In genomic region chr17:45143767-45144198, GRCh38 we compare ENCODE assay signal across 8 cellular contexts. TPM values are rescaled to one million over a fixed set of nuclear protein-coding genes. Genes with fewer than 3 reads are reported as not detected.
DNase-seq lines count a peak whose midpoint lies in the region; ATAC-seq and TF ChIP-seq lines count a peak whose summit lies in the region.

No MANE protein-coding gene starts in this region.

- intact Hi-C loops in right lobe of liver (cut with DNase I) = no loop called here

- H3K36me3 ChIP-seq in duodenal mucosa (ENCODE audit: control insufficient read depth in 1 of 2, insufficient read depth in 2 of 2, low read length in 2 of 2) (peaks cover 0 to 4% of the 10 kb centered on the region in 2 donors), right lobe of liver (peaks cover 0 to 8% (median 0%) of the 10 kb centered on the region in 4 donors)

- CTCF ChIA-PET in AG04450 (lab: Charles Lee) = interaction anchor here (0.9 to 1.7 kb wide), 3 partner anchors 9 to 54 kb away, joined by 3 to 35 read pairs (median 12); partner anchors contain the start of gene ACBD4

- no peaks in the 10 kb centered on the region for H3K9me3 Mint-ChIP-seq in stimulated activated naive CD8-positive, alpha-beta T cell treated with anti-CD3 and anti-CD28 coated beads, Interleukin-15, amount 100 ng/mL, for 72 hours

- H3K27ac Mint-ChIP-seq in stimulated activated naive CD8-positive, alpha-beta T cell treated with anti-CD3 and anti-CD28 coated beads, Interleukin-15, amount 100 ng/mL, for 72 hours = peak overlapping the region; percentile 91 to 92

- POLR2A ChIA-PET in AG04450 (lab: Yijun Ruan, JAX) = interaction anchor here (1.1 to 1.6 kb wide), 5 partner anchors 8 to 29 kb away, joined by 3 to 10 read pairs (median 4); partner anchors contain the start of genes ACBD4 and HEXIM2

- H3K27ac ChIP-seq in AG04450 (ENCODE audit: low read depth, low read length) (peak overlapping the region; percentile 93), duodenal mucosa (ENCODE audit: low read depth, low read length) (peak overlapping the region; percentile 73), right lobe of liver (peak overlapping the region; percentile 67 to 90 (median 68))

- H3K27me3 Mint-ChIP-seq in stimulated activated naive CD8-positive, alpha-beta T cell treated with anti-CD3 and anti-CD28 coated beads, Interleukin-15, amount 100 ng/mL, for 72 hours = no peaks in the 10 kb centered on the region

- no peaks in the 10 kb centered on the region for H3K27me3 ChIP-seq in AG04450 (ENCODE audit: control insufficient read depth, insufficient read depth, low read length)
- no peaks in the 10 kb centered on the region for H3K27me3 ChIP-seq in duodenal mucosa (ENCODE audit: control insufficient read depth in 1 of 2, insufficient read depth in 2 of 2, low read length in 2 of 2)
- no peaks in the 10 kb centered on the region for H3K27me3 ChIP-seq in right lobe of liver

- H3K4me1 ChIP-seq in duodenal mucosa (ENCODE audit: control insufficient read depth in 1 of 2, insufficient read depth in 2 of 2, low read length in 2 of 2) = peaks cover 25 to 26% of the 10 kb centered on the region in 2 donors
- H3K4me1 ChIP-seq in right lobe of liver = peaks cover 0 to 18% (median 7%) of the 10 kb centered on the region in 4 donors

- H3K4me3 Mint-ChIP-seq in stimulated activated naive CD8-positive, alpha-beta T cell treated with anti-CD3 and anti-CD28 coated beads, Interleukin-15, amount 100 ng/mL, for 72 hours = peak overlapping the region; percentile 83 to 91

- H3K4me3 ChIP-seq in AG04450 (ENCODE audit: low read depth, low read length) = peak overlapping the region; percentile 48
- H3K4me3 ChIP-seq in NB4 (ENCODE audit: low read depth, low read length) = peak overlapping the region; percentile 36
- H3K4me3 ChIP-seq in duodenal mucosa (ENCODE audit: low read depth in 1 of 2, low read length in 2 of 2) = peak overlapping the region; percentile 64 to 66
- peak overlapping the region; percentile 30 to 54 (median 47) for H3K4me3 ChIP-seq in right lobe of liver

- H3K9ac ChIP-seq in duodenal mucosa (ENCODE audit: low read depth in 1 of 2, low read length in 2 of 2) = peak overlapping the region; percentile 57 to 70

- TF ChIP-seq CTCF in AG04450 (IDR thresholded peaks at IDR 0.05; ENCODE audit: low read depth, low read length) = no peak
- TF ChIP-seq CTCF in NB4 (IDR thresholded peaks at IDR 0.05; ENCODE audit: low read depth, low read length) = no peak
- TF ChIP-seq CTCF in right lobe of liver (IDR thresholded peaks at IDR 0.05) = no peak

- ATAC-seq in right lobe of liver (peak; percentile 2 to 18 (median 5)), GM18861 (IDR thresholded peaks at IDR 0.05; ENCODE audit: unreplicated experiment) (no peak), HG03432 (IDR thresholded peaks at IDR 0.05; ENCODE audit: unreplicated experiment) (no peak)
- no peak for ATAC-seq in stimulated activated naive CD8-positive, alpha-beta T cell treated with anti-CD3 and anti-CD28 coated beads, Interleukin-15, amount 100 ng/mL, for 72 hours

- DNase-seq in AG04450 (ENCODE audit: low read depth, low spot score) = no peak
- peak; percentile 91 for DNase-seq in NB4 (ENCODE audit: low read depth)
- peak; percentile 72 to 91 (median 83) for DNase-seq in right lobe of liver
- peak; percentile 36 to 52 for DNase-seq in stimulated activated naive CD8-positive, alpha-beta T cell treated with anti-CD3 and anti-CD28 coated beads, Interleukin-15, amount 100 ng/mL, for 72 hours
- no peak for DNase-seq in NCI-H1417 (lab: John Stamatoyannopoulos, UW)

- H3K9me3 ChIP-seq in AG04450 (ENCODE audit: control insufficient read depth, insufficient read depth, low read length) (no peaks in the 10 kb centered on the region; the same call in 1 of the 2 replicates), duodenal mucosa (ENCODE audit: control insufficient read depth in 1 of 2, low read length in 2 of 2) (no peaks in the 10 kb centered on the region), right lobe of liver (no peaks in the 10 kb centered on the region)

- peak; percentile 11 for TF ChIP-seq POLR2A in NB4 (IDR thresholded peaks at IDR 0.05; ENCODE audit: extremely low read depth, insufficient read length)
- TF ChIP-seq POLR2A in right lobe of liver (IDR thresholded peaks at IDR 0.05) = no peak

- WGBS in right lobe of liver (ENCODE audit: insufficient coverage, low coverage, low lambda C conversion rate, missing lambda C conversion rate) = 6% methylated on average over 13 of the region's 21 CpGs

- H3K4me1 Mint-ChIP-seq in stimulated activated naive CD8-positive, alpha-beta T cell treated with anti-CD3 and anti-CD28 coated beads, Interleukin-15, amount 100 ng/mL, for 72 hours = peaks cover 56% of the 10 kb centered on the region

RNA-seq across cellular contexts. Expression of gene HEXIM1, which starts 4.5 kb away (rescaled TPM):
- polyA plus RNA-seq in AG04450 (2011; rRNA removed) = 12.4 and 13.2 TPM in 2 replicates
- 10.0 and 11.4 TPM in 2 replicates for polyA minus RNA-seq in AG04450 (2011; rRNA and poly(A)+ RNA removed)
- 10 to 100 TPM; 14.0 to 27.1 (median 19.6) TPM for total RNA-seq in right lobe of liver

RNA-seq across cellular contexts. Expression of gene ACBD4, which starts 8.3 kb away (rescaled TPM):
- 4.0 and 4.7 TPM in 2 replicates for polyA plus RNA-seq in AG04450 (2011; rRNA removed)
- polyA minus RNA-seq in AG04450 (2011; rRNA and poly(A)+ RNA removed) = 2.6 TPM in 2 replicates
- total RNA-seq in right lobe of liver = 10 to 100 TPM; 24.0 to 78.9 (median 56.9) TPM

RNA-seq across cellular contexts. Expression of gene PLCD3, which starts 11.5 kb away (rescaled TPM):
- 28.2 and 42.3 TPM in 2 replicates for polyA plus RNA-seq in AG04450 (2011; rRNA removed)
- 64.1 and 86.5 TPM in 2 replicates for polyA minus RNA-seq in AG04450 (2011; rRNA and poly(A)+ RNA removed)
- total RNA-seq in right lobe of liver = 10 to 100 TPM in 1 of 6 experiments, 1 to 10 TPM in 5; 2.0 to 26.4 (median 3.0) TPM

RNA-seq across cellular contexts. Expression of gene HEXIM2, which starts 17.9 kb away (rescaled TPM):
- polyA plus RNA-seq in AG04450 (2011; rRNA removed) = 4.2 and 4.5 TPM in 2 replicates
- polyA minus RNA-seq in AG04450 (2011; rRNA and poly(A)+ RNA removed) = 3.2 and 5.0 TPM in 2 replicates
- total RNA-seq in right lobe of liver = 10 to 100 TPM in 1 of 6 experiments, 1 to 10 TPM in 5; 2.6 to 13.5 (median 5.4) TPM

Comparison
In these comparisons a context has a peak if more than half of its experiments do, and no peak if none do; other contexts are left out.
1. DNase-seq: peak in NB4 (single experiment), right lobe of liver (3 of 3) and stimulated activated naive CD8-positive, alpha-beta T cell treated with anti-CD3 and anti-CD28 coated beads, Interleukin-15, amount 100 ng/mL, for 72 hours (2 of 2); none in AG04450 (single experiment) and NCI-H1417 (0 of 3).
2. ATAC-seq: peak in right lobe of liver (4 of 4); none in stimulated activated naive CD8-positive, alpha-beta T cell treated with anti-CD3 and anti-CD28 coated beads, Interleukin-15, amount 100 ng/mL, for 72 hours (single experiment), GM18861 (single experiment) and HG03432 (single experiment).
3. Peak in every context shown above with its lines, with median percentiles within 50 percentile points of each other: H3K27ac ChIP-seq and H3K4me3 ChIP-seq.